Comparison of ENCODE assay signal across 17 cellular contexts in genomic region chr7:94298943-94299342, GRCh38.
DNase-seq lines count a peak whose midpoint lies in the region; ATAC-seq and TF ChIP-seq lines count a peak whose summit lies in the region.
"Had no signal": no experiment of that assay in that cellular context is flagged by ENCODE, and none has a peak within 500 bp of the region (broad histone marks: within the 10 kb centered on the region; RNA-seq: fewer than 3 reads in every experiment).

No MANE protein-coding gene starts in this region.

- 63 to 74% (median 68%) methylated on average over 3 of the region's 3 CpGs for WGBS in heart left ventricle, 4 donors

- peak overlapping the region in 9 of 12 donors; percentile 13 to 86 (median 62) for H3K27ac ChIP-seq in heart left ventricle
- H3K27ac ChIP-seq in coronary artery: peak overlapping the region; percentile 83 to 93
- H3K27ac ChIP-seq in uterus: peak overlapping the region; percentile 84 to 96

- no peaks in the 10 kb centered on the region for H3K27me3 Mint-ChIP-seq in nephron (ENCODE audit: low read depth)

- H3K36me3 ChIP-seq in heart left ventricle: no peaks in the 10 kb centered on the region
- no peaks in the 10 kb centered on the region for H3K36me3 ChIP-seq in uterus

- no peak overlapping the region for H3K4me3 Mint-ChIP-seq in nephron
- H3K4me3 Mint-ChIP-seq: activated T-cell treated with anti-CD3 and anti-CD28 coated beads, Interleukin-2, amount 50 U/mL, for 72 hours; IgD-negative memory B cell had no signal

- peaks cover 83% of the 10 kb centered on the region for H3K4me1 Mint-ChIP-seq in nephron

- TF ChIP-seq POLR2A in heart left ventricle (IDR thresholded peaks at IDR 0.05) (no peak), uterus (IDR thresholded peaks at IDR 0.05) (no peak)

- H3K36me3 Mint-ChIP-seq in nephron (ENCODE audit: low read depth): no peaks in the 10 kb centered on the region
- H3K36me3 Mint-ChIP-seq: IgD-negative memory B cell had no signal

- TF ChIP-seq CTCF in heart left ventricle (IDR thresholded peaks at IDR 0.05) (no peak), coronary artery (IDR thresholded peaks at IDR 0.05) (no peak), nephron (IDR thresholded peaks at IDR 0.05; ENCODE audit: unreplicated experiment in 3 of 3) (no peak), uterus (IDR thresholded peaks at IDR 0.05) (no peak)

- H3K27ac Mint-ChIP-seq in nephron: peak overlapping the region; percentile 9 to 99 (median 98)
- H3K27ac Mint-ChIP-seq: activated T-cell treated with anti-CD3 and anti-CD28 coated beads, Interleukin-2, amount 50 U/mL, for 72 hours; IgD-negative memory B cell had no signal

- intact Hi-C loops in heart left ventricle (cut with DNase I) (loop anchor here in 4 of 10 donors (10.0 kb wide), 4 partner anchors 96 to 1386 kb away; partner anchors contain the start of gene COL1A2 (in 1 of the 4)), Right ventricle myocardium superior (cut with DNase I) (no loop called here), uterus (cut with DNase I; ENCODE audit: low total_unique reads) (loop anchor here (5.0 kb wide), 1 partner anchor 98 kb away; no protein-coding TSS in a partner anchor)

- DNase-seq in heart left ventricle (no peak), Right ventricle myocardium superior (no peak), coronary artery (ENCODE audit: low spot score) (no peak), uterus (no peak), SHP77 (lab: John Stamatoyannopoulos, UW) (no peak), iPS-NIHi11 (ENCODE audit: low spot score) (no peak), NOMO-1 treated with dmso at 0.1 percent for 144 hours (lab: John Stamatoyannopoulos, UW; ENCODE audit: unreplicated experiment) (no peak)
- DNase-seq: 8988T; activated CD4-positive, alpha-beta T cell treated with anti-CD3 and anti-CD28 coated beads for 1 hour; activated T-cell treated with anti-CD3 and anti-CD28 coated beads, Interleukin-2, amount 50 U/mL, for 72 hours; DMS153; foreskin melanocyte; NCI-H748 treated with DMSO at 0.1 percent for 48 hours; posterior cingulate gyrus; SW 1271 had no signal

- H3K9me3 ChIP-seq in heart left ventricle: no peaks in the 10 kb centered on the region
- no peaks in the 10 kb centered on the region for H3K9me3 ChIP-seq in uterus

- H3K4me1 ChIP-seq in heart left ventricle (peaks cover 0 to 52% (median 16%) of the 10 kb centered on the region in 12 donors), uterus (peaks cover 0 to 26% of the 10 kb centered on the region in 2 donors)

- H3K4me3 ChIP-seq in heart left ventricle: no peak overlapping the region
- H3K4me3 ChIP-seq in coronary artery: no peak overlapping the region
- H3K4me3 ChIP-seq in uterus: no peak overlapping the region

- ATAC-seq in heart left ventricle (no peak), Right ventricle myocardium superior (ENCODE audit: poor library complexity) (no peak)
- ATAC-seq: activated T-cell treated with anti-CD3 and anti-CD28 coated beads, Interleukin-2, amount 50 U/mL, for 72 hours had no signal

- no peaks in the 10 kb centered on the region for H3K9me3 Mint-ChIP-seq in nephron
- H3K9me3 Mint-ChIP-seq: activated T-cell treated with anti-CD3 and anti-CD28 coated beads, Interleukin-2, amount 50 U/mL, for 72 hours; IgD-negative memory B cell had no signal

- H3K27me3 ChIP-seq in heart left ventricle: no peaks in the 10 kb centered on the region
- no peaks in the 10 kb centered on the region for H3K27me3 ChIP-seq in uterus
